ENCODE assay signal across 13 cellular contexts in genomic region chr5:66891184-66891925, GRCh38.
DNase-seq lines count a peak whose midpoint lies in the region; ATAC-seq, FAIRE-seq and TF ChIP-seq lines count a peak whose summit lies in the region.
"Had no signal": no experiment of that assay in that cellular context is flagged by ENCODE, and none has a peak within 500 bp of the region (broad histone marks: within the 10 kb centered on the region; RNA-seq: fewer than 3 reads in every experiment).

No MANE protein-coding gene starts in this region.

- WGBS in right lobe of liver (ENCODE audit: insufficient coverage, low coverage, low lambda C conversion rate, missing lambda C conversion rate), result 53% methylated on average over 3 of the region's 3 CpGs
- WGBS in HepG2 (ENCODE audit: low lambda C conversion rate), result 3% methylated on average over 3 of the region's 3 CpGs
- WGBS in esophagus squamous epithelium, 2 donors, result 40 to 52% methylated on average over 3 of the region's 3 CpGs
- WGBS in lung, 2 donors, result 60 to 75% methylated on average over 3 of the region's 3 CpGs

- H3K36me3 ChIP-seq in right lobe of liver (no peaks in the 10 kb centered on the region), HepG2 (replicated peaks in 1 of 2; ENCODE audit: control insufficient read depth in 1 of 2, insufficient read depth in 2 of 2, low read length in 2 of 2) (no peaks in the 10 kb centered on the region), esophagus squamous epithelium (no peaks in the 10 kb centered on the region), lung (ENCODE audit: control insufficient read depth in 2 of 2, insufficient read depth in 2 of 2, low read length in 2 of 2) (no peaks in the 10 kb centered on the region)
- H3K36me3 ChIP-seq: tibial nerve had no signal

- H3K36me3 Mint-ChIP-seq in CD4-positive, alpha-beta T cell (ENCODE audit: low read depth), result no peaks in the 10 kb centered on the region

- H3K27me3 Mint-ChIP-seq in CD4-positive, alpha-beta T cell, result no peaks in the 10 kb centered on the region

- no peak overlapping the region for H3K9ac ChIP-seq in HepG2 (ENCODE audit: insufficient read depth, low read depth, low read length)

- no peak overlapping the region for H3K27ac Mint-ChIP-seq in CD4-positive, alpha-beta T cell
- H3K27ac Mint-ChIP-seq: activated CD8-positive, alpha-beta T cell treated with anti-CD3 and anti-CD28 coated beads for 36 hours had no signal

- no peak for TF ChIP-seq POLR2A in right lobe of liver (IDR thresholded peaks at IDR 0.05)
- TF ChIP-seq POLR2A in HepG2 (IDR thresholded peaks at IDR 0.05; ENCODE audit: insufficient read depth in 1 of 2, low read depth in 2 of 2, low read length in 2 of 2), result no peak
- no peak for TF ChIP-seq POLR2A in esophagus squamous epithelium (IDR thresholded peaks at IDR 0.05)

- no peak overlapping the region for H3K4me3 ChIP-seq in right lobe of liver
- H3K4me3 ChIP-seq in HepG2 (replicated peaks in 1 of 3; ENCODE audit: insufficient read depth in 1 of 3, low read depth in 2 of 3, low read length in 3 of 3), result no peak overlapping the region
- no peak overlapping the region for H3K4me3 ChIP-seq in esophagus squamous epithelium
- no peak overlapping the region for H3K4me3 ChIP-seq in lung
- H3K4me3 ChIP-seq: tibial nerve had no signal

- intact Hi-C loops in right lobe of liver (cut with DNase I) (no loop called here), HepG2 (cut with micrococcal nuclease; ENCODE audit: unreplicated experiment) (no loop called here), esophagus squamous epithelium (cut with DNase I) (no loop called here)
- intact Hi-C loops in CD4-positive, alpha-beta T cell (cut with DNase I, micrococcal nuclease), result no loop called here

- in situ Hi-C loops in HepG2 (cut with HindIII; ENCODE audit: extremely low pct_ligation_motif_present, low pct_unique_long_range_greater_than_20kb), result no loop called here

- H3K27ac ChIP-seq in right lobe of liver (no peak overlapping the region), HepG2 (ENCODE audit: extremely low read length, insufficient read depth, low read length) (no peak overlapping the region), esophagus squamous epithelium (peak overlapping the region; percentile 71 to 81 (median 76)), lung (ENCODE audit: low read depth in 1 of 2, low read length in 1 of 2) (peak overlapping the region; percentile 64 to 66)
- H3K27ac ChIP-seq in CD4-positive, alpha-beta T cell (ENCODE audit: low read depth, low read length), result no peak overlapping the region
- H3K27ac ChIP-seq: tibial nerve had no signal

- no peak for TF ChIP-seq EP300 in HepG2 (IDR thresholded peaks at IDR 0.05; ENCODE audit: low read depth in 2 of 2, low read length in 2 of 2)
- TF ChIP-seq EP300 in HepG2 (CRISPR knock-in tag; IDR thresholded peaks at IDR 0.05; ENCODE audit: borderline replicate concordance), result no peak

- H3K4me3 Mint-ChIP-seq in CD4-positive, alpha-beta T cell, result no peak overlapping the region
- H3K4me3 Mint-ChIP-seq: activated CD8-positive, alpha-beta T cell treated with anti-CD3 and anti-CD28 coated beads for 36 hours; T-helper 17 cell had no signal

- BruUV-seq in HepG2 (replicated peaks; lab: Mats Ljungman, UMichigan), result no TSS peak

- DNase-seq in right lobe of liver, result no peak
- DNase-seq in HepG2 (ENCODE audit: low spot score), result no peak
- DNase-seq in esophagus squamous epithelium (lab: John Stamatoyannopoulos, UW), result no peak
- DNase-seq in lung (ENCODE audit: low spot score), result peak; percentile 65
- DNase-seq in CD4-positive, alpha-beta T cell, result no peak
- DNase-seq in activated CD4-positive, alpha-beta T cell treated with anti-CD3 and anti-CD28 coated beads for 1 hour, result no peak
- DNase-seq: activated CD8-positive, alpha-beta T cell treated with anti-CD3 and anti-CD28 coated beads for 36 hours; foreskin melanocyte; T-helper 17 cell had no signal

- no peak for TF ChIP-seq RAD21 in HepG2 (CRISPR knock-in tag; IDR thresholded peaks at IDR 0.05)

- H3K9me3 ChIP-seq in right lobe of liver (no peaks in the 10 kb centered on the region), HepG2 (ENCODE audit: low read length) (no peaks in the 10 kb centered on the region), esophagus squamous epithelium (no peaks in the 10 kb centered on the region), lung (ENCODE audit: control insufficient read depth in 2 of 2, insufficient read depth in 1 of 2, low read length in 1 of 2) (no peaks in the 10 kb centered on the region)
- H3K9me3 ChIP-seq in CD4-positive, alpha-beta T cell (ENCODE audit: control insufficient read depth, low read length), result no peaks in the 10 kb centered on the region
- H3K9me3 ChIP-seq: tibial nerve had no signal

- H3K27me3 ChIP-seq in right lobe of liver (no peaks in the 10 kb centered on the region), HepG2 (ENCODE audit: control insufficient read depth in 1 of 2, insufficient read depth in 2 of 2, low read length in 2 of 2) (no peaks in the 10 kb centered on the region), esophagus squamous epithelium (no peaks in the 10 kb centered on the region), lung (ENCODE audit: control insufficient read depth, insufficient read depth) (no peaks in the 10 kb centered on the region)
- no peaks in the 10 kb centered on the region for H3K27me3 ChIP-seq in CD4-positive, alpha-beta T cell (ENCODE audit: control insufficient read depth, insufficient read depth, low read length)
- H3K27me3 ChIP-seq: tibial nerve had no signal

- H3K79me2 ChIP-seq in HepG2 (ENCODE audit: insufficient read depth, low read length), result no peaks in the 10 kb centered on the region

- H3K4me1 ChIP-seq in right lobe of liver (no peaks in the 10 kb centered on the region), HepG2 (ENCODE audit: insufficient read depth, low read length) (no peaks in the 10 kb centered on the region), esophagus squamous epithelium (peaks cover 6 to 50% (median 10%) of the 10 kb centered on the region in 3 donors), lung (ENCODE audit: control insufficient read depth in 2 of 2, insufficient read depth in 2 of 2, low read length in 2 of 2) (peaks cover 6 to 47% of the 10 kb centered on the region in 2 donors)

- H4K20me1 ChIP-seq in HepG2 (ENCODE audit: insufficient read depth, low read length), result no peaks in the 10 kb centered on the region

- no peaks in the 10 kb centered on the region for H3K4me1 Mint-ChIP-seq in CD4-positive, alpha-beta T cell (ENCODE audit: low read depth)

- CTCF ChIA-PET in HepG2 (lab: Yijun Ruan, JAX; ENCODE audit: low intra/inter-chr PET ratio, low total read pairs), result no interaction called here
- CTCF ChIA-PET in CD4-positive, alpha-beta T cell (lab: Charles Lee), result no interaction called here

- ATAC-seq in right lobe of liver (peak in 3 of 4 donors; percentile 33 to 81 (median 52)), HepG2 (no peak), lung (ENCODE audit: insufficient read depth, low FRiP score) (peak; percentile 51), GM18909 (IDR thresholded peaks at IDR 0.05; ENCODE audit: poor library complexity, unreplicated experiment) (no peak), HG03097 (IDR thresholded peaks at IDR 0.05; ENCODE audit: low FRiP score, unreplicated experiment) (no peak)
- ATAC-seq in CD4-positive, alpha-beta T cell (ENCODE audit: poor library complexity), result no peak
- ATAC-seq: activated CD8-positive, alpha-beta T cell treated with anti-CD3 and anti-CD28 coated beads for 36 hours; HCT116; T-helper 17 cell had no signal

- FAIRE-seq in HepG2 (lab: Jason Lieb, UNC), result no peak

- POLR2A ChIA-PET in HepG2 (lab: Yijun Ruan, JAX), result no interaction called here
- POLR2A ChIA-PET in CD4-positive, alpha-beta T cell (lab: Charles Lee), result no interaction called here

- H3K4me2 ChIP-seq in HepG2 (ENCODE audit: low read depth, low read length), result no peak overlapping the region

- no peak for TF ChIP-seq CTCF in right lobe of liver (IDR thresholded peaks at IDR 0.05)
- no peak for TF ChIP-seq CTCF in HepG2 (CRISPR knock-in tag; IDR thresholded peaks at IDR 0.05)
- TF ChIP-seq CTCF in esophagus squamous epithelium (IDR thresholded peaks at IDR 0.05), result no peak
- no peak for TF ChIP-seq CTCF in lung (IDR thresholded peaks at IDR 0.05; ENCODE audit: control extremely low read depth, extremely low read depth)
- TF ChIP-seq CTCF in CD4-positive, alpha-beta T cell (IDR thresholded peaks at IDR 0.05), result no peak

- no peak overlapping the region for H2AFZ ChIP-seq in HepG2 (ENCODE audit: low read length)

- no peaks in the 10 kb centered on the region for H3K9me3 Mint-ChIP-seq in CD4-positive, alpha-beta T cell
- H3K9me3 Mint-ChIP-seq: activated CD8-positive, alpha-beta T cell treated with anti-CD3 and anti-CD28 coated beads for 36 hours had no signal

TF ChIP-seq in HepG2, 621 proteins besides CTCF, POLR2A, EP300 and RAD21:
- TF ChIP-seq TCF7L2 (IDR thresholded peaks at IDR 0.05; ENCODE audit: low read depth, low read length), result no peak
- TF ChIP-seq ZNF512 (CRISPR knock-in tag; IDR thresholded peaks at IDR 0.05), result no peak
- no peak for TF ChIP-seq FOXK1 (CRISPR knock-in tag; IDR thresholded peaks at IDR 0.05; ENCODE audit: borderline replicate concordance, low read depth)

Comparison
In these comparisons a context has a peak if more than half of its experiments do, and no peak if none do; other contexts are left out.
1. ATAC-seq: peak in right lobe of liver (3 of 4) and lung (single experiment); none in HepG2 (single experiment), GM18909 (single experiment), HG03097 (single experiment) and CD4-positive, alpha-beta T cell (single experiment).
2. H3K27ac ChIP-seq: peak in esophagus squamous epithelium (4 of 4) and lung (2 of 2); none in right lobe of liver (0 of 3), HepG2 (single experiment) and CD4-positive, alpha-beta T cell (single experiment).